ENCODE assay signal across 25 cellular contexts in genomic region chr7:147809785-147810184, GRCh38.
"Had no signal": no experiment of that assay in that cellular context is flagged by ENCODE, and none has a peak within 500 bp of the region (broad histone marks: within the 10 kb centered on the region; RNA-seq: fewer than 3 reads in every experiment).

No MANE protein-coding gene starts in this region.

- H3K27me3 ChIP-seq: heart right ventricle, right lobe of liver, stomach, testis, uterus had no signal

- H3K4me3 ChIP-seq: heart right ventricle, lower lobe of right lung, right lobe of liver, skin epidermis, stomach, testis, uterus had no signal

- H3K4me1 ChIP-seq: heart right ventricle, lower lobe of right lung, right lobe of liver, stomach, testis, uterus had no signal

- H3K4me1 Mint-ChIP-seq: activated B cell treated with CpG ODN at 0.5 μM for 24 hours; activated naive CD8-positive, alpha-beta T cell treated with anti-CD3 and anti-CD28 coated beads for 36 hours; naive B cell; neural crest cell; stimulated activated memory B cell treated with anti-CD40 and anti-IgM and Interleukin-4, amounts not matched to agents 10 μg/mL and 1 μg/mL and 100 μg/mL, for 72 hours had no signal

- H3K27ac Mint-ChIP-seq: activated B cell treated with CpG ODN at 0.5 μM for 24 hours; activated naive CD8-positive, alpha-beta T cell treated with anti-CD3 and anti-CD28 coated beads for 36 hours; naive B cell; stimulated activated memory B cell treated with anti-CD40 and anti-IgM and Interleukin-4, amounts not matched to agents 10 μg/mL and 1 μg/mL and 100 μg/mL, for 72 hours had no signal

- DNase-seq: activated B cell treated with CpG ODN at 0.5 μM for 24 hours; activated CD4-positive, alpha-beta T cell treated with anti-CD3 and anti-CD28 coated beads for 4 hours; activated CD4-positive, alpha-beta T cell treated with anti-CD3 and anti-CD28 coated beads, Interleukin-2, amount 50 U/mL, for 48 hours; activated CD8-positive, alpha-beta memory T cell treated with anti-CD3 and anti-CD28 coated beads, Interleukin-2, amount 50 U/mL, for 48 hours; activated naive CD4-positive, alpha-beta T cell treated with Interleukin-2 at 50 U/mL for 16 hours; activated naive CD8-positive, alpha-beta T cell treated with anti-CD3 and anti-CD28 coated beads for 36 hours; activated T-cell treated with anti-CD3 and anti-CD28 coated beads, Interleukin-2, amount 50 U/mL, for 4 hours; amygdala; heart right ventricle; left colon; lower lobe of right lung; naive B cell; occipital lobe; posterior cingulate gyrus; right lobe of liver; stimulated activated CD4-positive, alpha-beta T cell treated with anti-CD3 and anti-CD28 coated beads, Interleukin-2, amount 100 ng/mL, for 24 hours; stomach; T1000; testis; trophoblast cell; uterus had no signal

- H3K9me3 Mint-ChIP-seq: activated naive CD8-positive, alpha-beta T cell treated with anti-CD3 and anti-CD28 coated beads for 36 hours had no signal

- H3K4me3 Mint-ChIP-seq: activated B cell treated with CpG ODN at 0.5 μM for 24 hours; activated naive CD8-positive, alpha-beta T cell treated with anti-CD3 and anti-CD28 coated beads for 36 hours; activated T-cell treated with anti-CD3 and anti-CD28 coated beads, Interleukin-2, amount 50 U/mL, for 4 hours; naive B cell; neural crest cell; stimulated activated memory B cell treated with anti-CD40 and anti-IgM and Interleukin-4, amounts not matched to agents 10 μg/mL and 1 μg/mL and 100 μg/mL, for 72 hours had no signal

- H3K27ac ChIP-seq: epithelial cell of prostate, heart right ventricle, lower lobe of right lung, right lobe of liver, skin epidermis, stomach, testis, uterus had no signal

- H3K27me3 Mint-ChIP-seq: activated B cell treated with CpG ODN at 0.5 μM for 24 hours; activated naive CD8-positive, alpha-beta T cell treated with anti-CD3 and anti-CD28 coated beads for 36 hours; naive B cell; stimulated activated memory B cell treated with anti-CD40 and anti-IgM and Interleukin-4, amounts not matched to agents 10 μg/mL and 1 μg/mL and 100 μg/mL, for 72 hours had no signal

- H3K9me3 ChIP-seq: right lobe of liver, testis, uterus had no signal

- H3K36me3 Mint-ChIP-seq: activated naive CD8-positive, alpha-beta T cell treated with anti-CD3 and anti-CD28 coated beads for 36 hours; naive B cell; stimulated activated memory B cell treated with anti-CD40 and anti-IgM and Interleukin-4, amounts not matched to agents 10 μg/mL and 1 μg/mL and 100 μg/mL, for 72 hours had no signal

- H3K36me3 ChIP-seq: heart right ventricle, lower lobe of right lung, right lobe of liver, stomach, uterus had no signal
